24 cellular contexts compared by ENCODE assay signal in the genomic region with DNA sequence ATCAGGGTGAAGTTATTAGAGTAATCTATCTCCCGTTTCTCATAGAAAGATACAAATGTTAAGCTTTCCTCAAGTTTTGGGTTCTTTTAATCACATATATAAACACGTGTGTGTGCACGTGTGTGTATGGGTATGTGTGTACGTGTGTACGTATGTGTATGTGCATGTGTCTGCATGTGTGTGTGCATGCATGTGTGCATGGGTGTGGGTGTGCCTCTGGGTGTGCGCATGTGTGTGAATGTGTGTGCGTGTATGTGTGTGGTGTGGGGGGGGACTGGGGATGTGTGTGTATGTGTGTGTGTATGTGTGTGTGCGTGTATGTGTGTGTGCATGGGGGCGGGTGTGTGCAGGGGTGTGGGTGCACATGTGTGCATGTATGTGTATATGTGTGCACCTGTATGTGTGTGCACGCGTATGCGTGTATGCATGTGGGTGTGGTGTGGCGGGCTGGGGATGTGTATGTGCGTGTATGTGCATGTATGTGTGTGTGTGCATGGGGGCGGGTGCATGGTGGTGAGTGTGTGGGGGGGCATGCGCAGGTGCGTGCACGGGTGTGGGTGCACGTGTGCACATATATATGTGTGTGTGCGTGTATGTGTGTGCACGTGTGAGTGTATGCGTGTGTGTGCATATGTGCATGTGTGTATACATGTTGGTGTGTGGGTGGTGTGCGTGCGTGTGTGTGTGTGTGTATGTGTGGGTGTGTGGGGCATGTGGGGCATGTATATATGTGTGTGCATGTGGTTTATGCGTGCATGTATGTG.
DNase-seq lines count a peak whose midpoint lies in the region; ATAC-seq and TF ChIP-seq lines count a peak whose summit lies in the region.
"Had no signal": no experiment of that assay in that cellular context is flagged by ENCODE, and none has a peak within 500 bp of the region (broad histone marks: within the 10 kb centered on the region; RNA-seq: fewer than 3 reads in every experiment).

No MANE protein-coding gene starts in this region.

- DNase-seq in activated naive CD8-positive, alpha-beta T cell treated with anti-CD3 and anti-CD28 coated beads, Interleukin-2, amount 10 ng/mL, durations not matched to agents 7 days and 5 days: no peak
- no peak for DNase-seq in activated naive CD8-positive, alpha-beta T cell treated with anti-CD3 and anti-CD28 coated beads for 36 hours
- DNase-seq in progenitor cell of endocrine pancreas (ENCODE audit: low spot score, unreplicated experiment) (no peak), mesenteric fat pad (ENCODE audit: low spot score) (no peak)
- DNase-seq: Caco-2; CD8-positive, alpha-beta T cell; DMS 273 treated with DMSO at 0.1 percent for 48 hours; DMS79 treated with DMSO at 0.1 percent for 48 hours; GF-D8; NCI-H1048; NCI-H1417 treated with DMSO at 0.1 percent for 48 hours; NCI-H1694 treated with DMSO at 0.1 percent for 48 hours; NCI-H2081; NCI-H2227 treated with DMSO at 0.1 percent for 48 hours; NCI-H69; RPMI8226; SHP77 had no signal

- no peaks in the 10 kb centered on the region for H3K9me3 ChIP-seq in HEK293 (ENCODE audit: control insufficient read depth, insufficient read depth, low read depth, low read length)
- H3K9me3 ChIP-seq in gastroesophageal sphincter: no peaks in the 10 kb centered on the region
- H3K9me3 ChIP-seq: Caco-2 had no signal

- no peak for ATAC-seq in activated naive CD8-positive, alpha-beta T cell treated with anti-CD3 and anti-CD28 coated beads, Interleukin-2, amount 10 ng/mL, durations not matched to agents 7 days and 5 days (ENCODE audit: low read depth)
- ATAC-seq in gastroesophageal sphincter: peak; percentile 41
- no peak for ATAC-seq in HG02763 (IDR thresholded peaks at IDR 0.05; ENCODE audit: unreplicated experiment)
- ATAC-seq in GM21723 (IDR thresholded peaks at IDR 0.05; ENCODE audit: unreplicated experiment): no peak
- ATAC-seq: CD8-positive, alpha-beta T cell had no signal

- H3K27ac ChIP-seq in HEK293 (ENCODE audit: extremely low read depth, low read depth, low read length): no peak overlapping the region
- H3K27ac ChIP-seq in gastroesophageal sphincter: no peak overlapping the region
- H3K27ac ChIP-seq: 22Rv1, C4-2B had no signal

- WGBS in gastroesophageal sphincter (ENCODE audit: low coverage in 1 of 2), 2 donors: 93 to 98% methylated on average over 13 to 25 of the region's 25 CpGs

- peaks cover 11% of the 10 kb centered on the region for H3K9me3 Mint-ChIP-seq in activated naive CD8-positive, alpha-beta T cell treated with anti-CD3 and anti-CD28 coated beads, Interleukin-2, amount 10 ng/mL, durations not matched to agents 7 days and 5 days
- H3K9me3 Mint-ChIP-seq in activated naive CD8-positive, alpha-beta T cell treated with anti-CD3 and anti-CD28 coated beads for 36 hours: peaks cover 3% of the 10 kb centered on the region
- no peaks in the 10 kb centered on the region for H3K9me3 Mint-ChIP-seq in progenitor cell of endocrine pancreas (ENCODE audit: low read depth)

- no peaks in the 10 kb centered on the region for H3K4me1 Mint-ChIP-seq in activated naive CD8-positive, alpha-beta T cell treated with anti-CD3 and anti-CD28 coated beads, Interleukin-2, amount 10 ng/mL, durations not matched to agents 7 days and 5 days
- no peaks in the 10 kb centered on the region for H3K4me1 Mint-ChIP-seq in activated naive CD8-positive, alpha-beta T cell treated with anti-CD3 and anti-CD28 coated beads for 36 hours
- H3K4me1 Mint-ChIP-seq in progenitor cell of endocrine pancreas (ENCODE audit: low read depth): no peaks in the 10 kb centered on the region
- H3K4me1 Mint-ChIP-seq: B cell had no signal

- peak overlapping the region; percentile 8 for H3K27ac Mint-ChIP-seq in activated naive CD8-positive, alpha-beta T cell treated with anti-CD3 and anti-CD28 coated beads, Interleukin-2, amount 10 ng/mL, durations not matched to agents 7 days and 5 days
- H3K27ac Mint-ChIP-seq in activated naive CD8-positive, alpha-beta T cell treated with anti-CD3 and anti-CD28 coated beads for 36 hours: no peak overlapping the region
- peak overlapping the region; percentile 50 for H3K27ac Mint-ChIP-seq in progenitor cell of endocrine pancreas
- H3K27ac Mint-ChIP-seq: B cell; CD8-positive, alpha-beta T cell had no signal

- H3K4me3 ChIP-seq in HEK293 (ENCODE audit: low read depth, low read length): no peak overlapping the region
- no peak overlapping the region for H3K4me3 ChIP-seq in gastroesophageal sphincter

- no peaks in the 10 kb centered on the region for H3K27me3 ChIP-seq in gastroesophageal sphincter

- H3K27me3 Mint-ChIP-seq in activated naive CD8-positive, alpha-beta T cell treated with anti-CD3 and anti-CD28 coated beads, Interleukin-2, amount 10 ng/mL, durations not matched to agents 7 days and 5 days: no peaks in the 10 kb centered on the region
- no peaks in the 10 kb centered on the region for H3K27me3 Mint-ChIP-seq in activated naive CD8-positive, alpha-beta T cell treated with anti-CD3 and anti-CD28 coated beads for 36 hours
- no peaks in the 10 kb centered on the region for H3K27me3 Mint-ChIP-seq in progenitor cell of endocrine pancreas

- TF ChIP-seq CTCF in HEK293 (tag by site-specific recombination; IDR thresholded peaks at IDR 0.05) (no peak), gastroesophageal sphincter (IDR thresholded peaks at IDR 0.05) (no peak), progenitor cell of endocrine pancreas (IDR thresholded peaks at IDR 0.05; ENCODE audit: unreplicated experiment) (no peak)

- H3K36me3 ChIP-seq in HEK293 (ENCODE audit: control insufficient read depth in 2 of 2, insufficient read depth in 1 of 2, low read length in 2 of 2) (no peaks in the 10 kb centered on the region), gastroesophageal sphincter (no peaks in the 10 kb centered on the region)

- CTCF ChIA-PET in HEK293 (lab: Yijun Ruan, JAX): interaction anchor here (1.0 kb wide), 1 partner anchor 118 kb away, joined by 4 read pairs; no protein-coding TSS in a partner anchor

- no peak overlapping the region for H3K4me3 Mint-ChIP-seq in activated naive CD8-positive, alpha-beta T cell treated with anti-CD3 and anti-CD28 coated beads, Interleukin-2, amount 10 ng/mL, durations not matched to agents 7 days and 5 days
- H3K4me3 Mint-ChIP-seq in activated naive CD8-positive, alpha-beta T cell treated with anti-CD3 and anti-CD28 coated beads for 36 hours: no peak overlapping the region
- H3K4me3 Mint-ChIP-seq in progenitor cell of endocrine pancreas (ENCODE audit: low read depth): no peak overlapping the region
- H3K4me3 Mint-ChIP-seq: B cell; CD8-positive, alpha-beta T cell had no signal

- H3K4me1 ChIP-seq in HEK293 (ENCODE audit: control insufficient read depth, insufficient read depth, low read length): no peaks in the 10 kb centered on the region
- no peaks in the 10 kb centered on the region for H3K4me1 ChIP-seq in gastroesophageal sphincter
- H3K4me1 ChIP-seq: Caco-2 had no signal

- POLR2A ChIA-PET in activated naive CD8-positive, alpha-beta T cell treated with anti-CD3 and anti-CD28 coated beads, Interleukin-2, amount 10 ng/mL, durations not matched to agents 7 days and 5 days (lab: Charles Lee): no interaction called here
- POLR2A ChIA-PET in HEK293 (lab: Yijun Ruan, JAX): no interaction called here

- no peak for TF ChIP-seq EP300 in gastroesophageal sphincter (IDR thresholded peaks at IDR 0.05)

- H3K36me3 Mint-ChIP-seq in activated naive CD8-positive, alpha-beta T cell treated with anti-CD3 and anti-CD28 coated beads, Interleukin-2, amount 10 ng/mL, durations not matched to agents 7 days and 5 days: no peaks in the 10 kb centered on the region
- H3K36me3 Mint-ChIP-seq in activated naive CD8-positive, alpha-beta T cell treated with anti-CD3 and anti-CD28 coated beads for 36 hours: no peaks in the 10 kb centered on the region
- no peaks in the 10 kb centered on the region for H3K36me3 Mint-ChIP-seq in progenitor cell of endocrine pancreas (ENCODE audit: insufficient read depth)
- H3K36me3 Mint-ChIP-seq: CD8-positive, alpha-beta T cell had no signal

- TF ChIP-seq POLR2A in gastroesophageal sphincter (IDR thresholded peaks at IDR 0.05): no peak

TF ChIP-seq in HEK293, 187 proteins besides CTCF, POLR2A, EP300 and RAD21:
- TF ChIP-seq YY1 (tag by site-specific recombination; IDR thresholded peaks at IDR 0.05): no peak
- TF ChIP-seq ZFP41 (tag by site-specific recombination; IDR thresholded peaks at IDR 0.05; ENCODE audit: borderline replicate concordance): no peak
- TF ChIP-seq, protein P1, sequence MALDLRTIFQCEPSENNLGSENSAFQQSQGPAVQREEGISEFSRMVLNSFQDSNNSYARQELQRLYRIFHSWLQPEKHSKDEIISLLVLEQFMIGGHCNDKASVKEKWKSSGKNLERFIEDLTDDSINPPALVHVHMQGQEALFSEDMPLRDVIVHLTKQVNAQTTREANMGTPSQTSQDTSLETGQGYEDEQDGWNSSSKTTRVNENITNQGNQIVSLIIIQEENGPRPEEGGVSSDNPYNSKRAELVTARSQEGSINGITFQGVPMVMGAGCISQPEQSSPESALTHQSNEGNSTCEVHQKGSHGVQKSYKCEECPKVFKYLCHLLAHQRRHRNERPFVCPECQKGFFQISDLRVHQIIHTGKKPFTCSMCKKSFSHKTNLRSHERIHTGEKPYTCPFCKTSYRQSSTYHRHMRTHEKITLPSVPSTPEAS (tag by site-specific recombination; IDR thresholded peaks at IDR 0.05): peak; percentile 55
- no peak for TF ChIP-seq ZNF19 (tag by site-specific recombination; IDR thresholded peaks at IDR 0.05; ENCODE audit: low read depth)
- TF ChIP-seq ZNF555 (tag by site-specific recombination; conservative IDR thresholded peaks at IDR 0.05): no peak
- TF ChIP-seq ZNF701 (tag by site-specific recombination; IDR thresholded peaks at IDR 0.05): no peak
- no peak for TF ChIP-seq SETDB1 (IDR thresholded peaks at IDR 0.05; ENCODE audit: insufficient read length, low read length)
- TF ChIP-seq, protein P2, sequence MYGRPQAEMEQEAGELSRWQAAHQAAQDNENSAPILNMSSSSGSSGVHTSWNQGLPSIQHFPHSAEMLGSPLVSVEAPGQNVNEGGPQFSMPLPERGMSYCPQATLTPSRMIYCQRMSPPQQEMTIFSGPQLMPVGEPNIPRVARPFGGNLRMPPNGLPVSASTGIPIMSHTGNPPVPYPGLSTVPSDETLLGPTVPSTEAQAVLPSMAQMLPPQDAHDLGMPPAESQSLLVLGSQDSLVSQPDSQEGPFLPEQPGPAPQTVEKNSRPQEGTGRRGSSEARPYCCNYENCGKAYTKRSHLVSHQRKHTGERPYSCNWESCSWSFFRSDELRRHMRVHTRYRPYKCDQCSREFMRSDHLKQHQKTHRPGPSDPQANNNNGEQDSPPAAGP (tag by site-specific recombination; IDR thresholded peaks at IDR 0.05): no peak
